Comparison of ENCODE assay signal across 16 cellular contexts in the genomic region with DNA sequence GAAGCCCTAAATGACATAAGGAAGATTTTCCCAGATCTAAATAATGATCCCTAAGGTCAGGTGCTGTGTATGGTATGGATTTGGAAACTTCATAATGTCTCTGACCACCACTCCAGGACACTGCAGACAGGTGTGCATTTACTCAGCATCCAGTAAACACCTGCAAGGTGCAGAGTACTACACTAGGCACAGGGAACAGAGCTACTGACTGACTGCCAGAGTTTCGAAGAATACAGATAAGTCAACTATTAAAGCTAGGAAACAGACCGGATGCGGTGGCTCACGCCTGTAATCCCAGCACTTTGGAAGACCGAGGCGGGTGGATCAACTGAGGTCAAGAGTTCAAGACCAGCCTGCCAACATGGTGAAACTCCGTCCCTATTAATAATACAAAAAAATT.
A peak's percentile ranks its signal among the peaks of the same experiment; 100 is the strongest.
DNase-seq lines count a peak whose midpoint lies in the region; ATAC-seq and TF ChIP-seq lines count a peak whose summit lies in the region.
"Had no signal": no experiment of that assay in that cellular context is flagged by ENCODE, and none has a peak within 500 bp of the region (broad histone marks: within the 10 kb centered on the region; RNA-seq: fewer than 3 reads in every experiment).

No MANE protein-coding gene starts in this region.

- peaks cover 5% of the 10 kb centered on the region for H3K36me3 Mint-ChIP-seq in dendritic cell treated with granulocyte-macrophage colony-stimulating factor and Interleukin-4, amounts not matched to agents 40 ng/mL and 50 ng/mL, for 4 days (ENCODE audit: low read depth)

- no peaks in the 10 kb centered on the region for H3K27me3 ChIP-seq in right lobe of liver
- H3K27me3 ChIP-seq in tibial artery: no peaks in the 10 kb centered on the region
- H3K27me3 ChIP-seq: cardiac muscle cell, SJSA1 had no signal

- H3K9me3 ChIP-seq in right lobe of liver (no peaks in the 10 kb centered on the region), tibial artery (no peaks in the 10 kb centered on the region)

- no peaks in the 10 kb centered on the region for H3K27me3 Mint-ChIP-seq in dendritic cell treated with granulocyte-macrophage colony-stimulating factor and Interleukin-4, amounts not matched to agents 40 ng/mL and 50 ng/mL, for 4 days
- H3K27me3 Mint-ChIP-seq: CD4-positive, alpha-beta memory T cell had no signal

- peaks cover 28% of the 10 kb centered on the region for H3K4me1 Mint-ChIP-seq in dendritic cell treated with granulocyte-macrophage colony-stimulating factor and Interleukin-4, amounts not matched to agents 40 ng/mL and 50 ng/mL, for 4 days (ENCODE audit: low read depth)
- H3K4me1 Mint-ChIP-seq: CD4-positive, alpha-beta memory T cell had no signal

- DNase-seq in HT1080 (ENCODE audit: low read depth) (peak; percentile 23), right lobe of liver (peak in 1 of 3 donors; percentile 35), tibial artery (no peak), NCI-H1048 (lab: John Stamatoyannopoulos, UW) (no peak)
- DNase-seq in activated CD4-positive, CD25-positive, alpha-beta regulatory T cell treated with anti-CD3 and anti-CD28 coated beads, Interleukin-2, amount 50 U/mL, for 72 hours: no peak
- no peak for DNase-seq in activated effector memory CD4-positive, alpha-beta T cell treated with Interleukin-2 at 50 U/mL for 16 hours
- DNase-seq: activated CD8-positive, alpha-beta memory T cell treated with anti-CD3 and anti-CD28 coated beads for 24 hours; activated gamma-delta T cell treated with Interleukin-2 at 50 U/mL for 16 hours; CD4-positive, alpha-beta memory T cell; NCI-H2081 treated with DMSO at 0.1 percent for 48 hours; NCI-H82; stimulated activated CD4-positive, alpha-beta T cell treated with anti-CD3 and anti-CD28 coated beads, Interleukin-4, amount 100 ng/mL, for 1 hour had no signal

- TF ChIP-seq CTCF in right lobe of liver (IDR thresholded peaks at IDR 0.05): no peak
- no peak for TF ChIP-seq CTCF in tibial artery (IDR thresholded peaks at IDR 0.05)

- no peak overlapping the region for H3K4me3 ChIP-seq in right lobe of liver
- no peak overlapping the region for H3K4me3 ChIP-seq in tibial artery
- H3K4me3 ChIP-seq: cardiac muscle cell, SJSA1 had no signal

- peaks cover 0 to 29% (median 13%) of the 10 kb centered on the region in 4 donors for H3K4me1 ChIP-seq in right lobe of liver
- H3K4me1 ChIP-seq in tibial artery: peaks cover 0 to 44% (median 13%) of the 10 kb centered on the region in 4 donors

- no peak for TF ChIP-seq POLR2A in right lobe of liver (IDR thresholded peaks at IDR 0.05)

- ATAC-seq in right lobe of liver (peak; percentile 55 to 72 (median 64)), GM18873 (IDR thresholded peaks at IDR 0.05; ENCODE audit: low FRiP score, unreplicated experiment) (no peak)

- 34% methylated on average over 7 of the region's 7 CpGs for WGBS in right lobe of liver (ENCODE audit: insufficient coverage, low coverage, low lambda C conversion rate, missing lambda C conversion rate)

- H3K36me3 ChIP-seq in right lobe of liver (no peaks in the 10 kb centered on the region), tibial artery (peaks cover 0 to 9% (median 6%) of the 10 kb centered on the region in 3 donors)
- H3K36me3 ChIP-seq: cardiac muscle cell, SJSA1 had no signal

- H3K27ac ChIP-seq in right lobe of liver (peak overlapping the region; percentile 9 to 63 (median 34)), tibial artery (peak overlapping the region; percentile 26 to 58)
- H3K27ac ChIP-seq: cardiac muscle cell, SJSA1 had no signal

- intact Hi-C loops in dendritic cell treated with granulocyte-macrophage colony-stimulating factor and Interleukin-4, amounts not matched to agents 40 ng/mL and 50 ng/mL, for 4 days (cut with micrococcal nuclease): loop anchor here (5.0 kb wide), 1 partner anchor 106 kb away; no protein-coding TSS in a partner anchor
- intact Hi-C loops in right lobe of liver (cut with DNase I): no loop called here
- intact Hi-C loops in tibial artery (cut with DNase I; ENCODE audit: low total_unique reads): loop anchor here (10.0 kb wide), 1 partner anchor 67 kb away; a partner anchor contains a TSS

- peak overlapping the region; percentile 89 for H3K27ac Mint-ChIP-seq in dendritic cell treated with granulocyte-macrophage colony-stimulating factor and Interleukin-4, amounts not matched to agents 40 ng/mL and 50 ng/mL, for 4 days

- H3K9me3 Mint-ChIP-seq in dendritic cell treated with granulocyte-macrophage colony-stimulating factor and Interleukin-4, amounts not matched to agents 40 ng/mL and 50 ng/mL, for 4 days: peaks cover 22% of the 10 kb centered on the region

- no peak overlapping the region for H3K4me3 Mint-ChIP-seq in dendritic cell treated with granulocyte-macrophage colony-stimulating factor and Interleukin-4, amounts not matched to agents 40 ng/mL and 50 ng/mL, for 4 days
- H3K4me3 Mint-ChIP-seq: CD4-positive, alpha-beta memory T cell had no signal

Comparison
In these comparisons a context has a peak if more than half of its experiments do, and no peak if none do; other contexts are left out.
1. intact Hi-C loops: an anchor here in dendritic cell treated with granulocyte-macrophage colony-stimulating factor and Interleukin-4, amounts not matched to agents 40 ng/mL and 50 ng/mL, for 4 days (5.0 kb wide) and tibial artery (10.0 kb wide); none called in right lobe of liver.